In the genomic region with DNA sequence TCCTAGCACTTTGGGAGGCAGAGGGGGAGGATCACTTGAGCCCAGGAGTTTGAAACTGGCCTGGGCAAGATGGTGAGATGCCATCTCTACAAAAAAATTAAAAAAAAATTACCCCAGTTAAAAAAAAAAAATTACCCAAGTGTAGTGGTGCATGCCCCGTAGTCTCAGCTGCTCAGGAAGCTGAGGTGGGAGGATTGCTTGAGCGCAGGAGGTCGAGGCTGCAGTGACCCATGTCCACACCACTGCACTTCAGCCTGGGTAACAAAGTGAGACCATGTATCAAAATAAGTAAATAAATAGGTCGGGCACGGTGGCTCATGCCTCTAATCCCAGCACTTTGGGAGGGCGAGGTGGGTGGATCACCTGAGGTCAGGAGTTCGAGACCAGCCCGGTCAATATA, we compare ENCODE assay signal across 26 cellular contexts.
"Had no signal": no experiment of that assay in that cellular context is flagged by ENCODE, and none has a peak within 500 bp of the region (broad histone marks: within the 10 kb centered on the region; RNA-seq: fewer than 3 reads in every experiment).

No MANE protein-coding gene starts in this region.

- ATAC-seq: esophagus mucosa; gastrocnemius medialis; mucosa of descending colon; naive thymus-derived CD4-positive, alpha-beta T cell; pancreas; sciatic nerve; stimulated activated effector memory CD8-positive, alpha-beta T cell treated with anti-CD3 and anti-CD28 coated beads, Interleukin-12 subunit alpha, Interleukin-12 subunit beta, amount 100 ng/mL, for 72 hours; upper lobe of right lung had no signal

- H3K4me1 Mint-ChIP-seq: activated naive CD8-positive, alpha-beta T cell treated with anti-CD3 and anti-CD28 coated beads, Interleukin-2, amount 10 ng/mL, durations not matched to agents 7 days and 5 days; stimulated activated effector memory CD8-positive, alpha-beta T cell treated with anti-CD3 and anti-CD28 coated beads, Interleukin-12 subunit alpha, Interleukin-12 subunit beta, amount 100 ng/mL, for 72 hours had no signal

- H3K27me3 Mint-ChIP-seq: activated naive CD8-positive, alpha-beta T cell treated with anti-CD3 and anti-CD28 coated beads, Interleukin-2, amount 10 ng/mL, durations not matched to agents 7 days and 5 days; dendritic cell treated with granulocyte-macrophage colony-stimulating factor and Interleukin-4, amounts not matched to agents 40 ng/mL and 50 ng/mL, for 4 days; naive thymus-derived CD4-positive, alpha-beta T cell had no signal

- H3K4me2 ChIP-seq: smooth muscle cell had no signal

- H3K27ac ChIP-seq: cardiac muscle cell, gastrocnemius medialis, left ventricle myocardium inferior, neutrophil, pancreas, thoracic aorta, upper lobe of right lung, VCaP had no signal

- H3K27me3 ChIP-seq: cardiac muscle cell, gastrocnemius medialis, neutrophil, pancreas, upper lobe of right lung had no signal

- H3K4me1 ChIP-seq: gastrocnemius medialis, left ventricle myocardium inferior, pancreas, upper lobe of right lung had no signal

- DNase-seq: activated CD4-positive, CD25-positive, alpha-beta regulatory T cell treated with anti-CD3 and anti-CD28 coated beads, Interleukin-2, amount 50 U/mL, for 72 hours; activated naive CD4-positive, alpha-beta T cell; activated naive CD8-positive, alpha-beta T cell treated with anti-CD3 and anti-CD28 coated beads, Interleukin-2, amount 10 ng/mL, durations not matched to agents 7 days and 5 days; amygdala; effector CD8-positive, alpha-beta T cell; gastrocnemius medialis; head of caudate nucleus; left ventricle myocardium inferior; mammary epithelial cell; mucosa of descending colon; naive thymus-derived CD4-positive, alpha-beta T cell; pancreas; stimulated activated CD4-positive, alpha-beta T cell treated with anti-CD3 and anti-CD28 coated beads, Interleukin-4, amount 100 ng/mL, for 24 hours; T-helper 2 cell; upper lobe of right lung had no signal

- H3K4me3 ChIP-seq: cardiac muscle cell, gastrocnemius medialis, left ventricle myocardium inferior, mucosa of descending colon, pancreas, smooth muscle cell, thoracic aorta, upper lobe of right lung had no signal

- FAIRE-seq: keratinocyte, pancreas had no signal

- H3K36me3 Mint-ChIP-seq: activated naive CD8-positive, alpha-beta T cell treated with anti-CD3 and anti-CD28 coated beads, Interleukin-2, amount 10 ng/mL, durations not matched to agents 7 days and 5 days; stimulated activated effector memory CD8-positive, alpha-beta T cell treated with anti-CD3 and anti-CD28 coated beads, Interleukin-12 subunit alpha, Interleukin-12 subunit beta, amount 100 ng/mL, for 72 hours had no signal

- H3K9me3 ChIP-seq: gastrocnemius medialis, mucosa of descending colon, neutrophil, pancreas, thoracic aorta, upper lobe of right lung had no signal

- H3K36me3 ChIP-seq: cardiac muscle cell, gastrocnemius medialis, left ventricle myocardium inferior, neutrophil, pancreas, thoracic aorta, upper lobe of right lung had no signal

- H3K9me3 Mint-ChIP-seq: dendritic cell treated with granulocyte-macrophage colony-stimulating factor and Interleukin-4, amounts not matched to agents 40 ng/mL and 50 ng/mL, for 4 days; stimulated activated effector memory CD8-positive, alpha-beta T cell treated with anti-CD3 and anti-CD28 coated beads, Interleukin-12 subunit alpha, Interleukin-12 subunit beta, amount 100 ng/mL, for 72 hours had no signal

- H3K27ac Mint-ChIP-seq: activated naive CD8-positive, alpha-beta T cell treated with anti-CD3 and anti-CD28 coated beads, Interleukin-2, amount 10 ng/mL, durations not matched to agents 7 days and 5 days; activated T-helper 1 cell treated with anti-CD3 and anti-CD28 coated beads, Interleukin-12 subunit alpha, Interleukin-12 subunit beta, Interleukin-2, Interleukin-4 antibody, amounts not matched to agents 30 ng/mL and 10 ng/mL and 1 ng/mL, durations not matched to agents 14 hours and 24 hours and 36 hours; dendritic cell treated with granulocyte-macrophage colony-stimulating factor and Interleukin-4, amounts not matched to agents 40 ng/mL and 50 ng/mL, for 4 days; naive thymus-derived CD4-positive, alpha-beta T cell; stimulated activated effector memory CD8-positive, alpha-beta T cell treated with anti-CD3 and anti-CD28 coated beads, Interleukin-12 subunit alpha, Interleukin-12 subunit beta, amount 100 ng/mL, for 72 hours had no signal

- H3K4me3 Mint-ChIP-seq: activated naive CD8-positive, alpha-beta T cell treated with anti-CD3 and anti-CD28 coated beads, Interleukin-2, amount 10 ng/mL, durations not matched to agents 7 days and 5 days; activated T-helper 1 cell treated with anti-CD3 and anti-CD28 coated beads, Interleukin-12 subunit alpha, Interleukin-12 subunit beta, Interleukin-2, Interleukin-4 antibody, amounts not matched to agents 30 ng/mL and 10 ng/mL and 1 ng/mL, durations not matched to agents 14 hours and 24 hours and 36 hours; dendritic cell treated with granulocyte-macrophage colony-stimulating factor and Interleukin-4, amounts not matched to agents 40 ng/mL and 50 ng/mL, for 4 days; naive thymus-derived CD4-positive, alpha-beta T cell; stimulated activated effector memory CD8-positive, alpha-beta T cell treated with anti-CD3 and anti-CD28 coated beads, Interleukin-12 subunit alpha, Interleukin-12 subunit beta, amount 100 ng/mL, for 72 hours had no signal
